Comparison of ENCODE assay signal across 1 cellular context in genomic region chr22:37898441-37899181, GRCh38.
TF ChIP-seq lines count a peak whose summit lies in the region.

No MANE protein-coding gene starts in this region.

TF ChIP-seq in A549, 52 proteins besides CTCF, POLR2A, EP300 and RAD21 (continued from another document):
- no peak for TF ChIP-seq REST (IDR thresholded peaks at IDR 0.05)
- no peak for TF ChIP-seq PBX3 (IDR thresholded peaks at IDR 0.05)
- no peak for TF ChIP-seq MYC (IDR thresholded peaks at IDR 0.05; ENCODE audit: borderline replicate concordance, low read length)
- TF ChIP-seq BCL3 (IDR thresholded peaks at IDR 0.05), result no peak
TF ChIP-seq in A549: peak in this region for 0.
